ENCODE assay signal across 20 cellular contexts in genomic region chr6:87672641-87673040, GRCh38. TPM values are rescaled to one million over a fixed set of nuclear protein-coding genes. Genes with fewer than 3 reads are reported as not detected.
DNase-seq lines count a peak whose midpoint lies in the region; ATAC-seq and TF ChIP-seq lines count a peak whose summit lies in the region.
"Had no signal": no experiment of that assay in that cellular context is flagged by ENCODE, and none has a peak within 500 bp of the region (broad histone marks: within the 10 kb centered on the region; RNA-seq: fewer than 3 reads in every experiment).

No MANE protein-coding gene starts in this region.

- no peak for ATAC-seq in WTC11
- ATAC-seq in right lobe of liver: peak in 2 of 4 donors; percentile 2 to 50
- ATAC-seq in HG02970 (IDR thresholded peaks at IDR 0.05; ENCODE audit: low FRiP score, unreplicated experiment): no peak
- ATAC-seq: GM23338, HCT116 had no signal

- H3K9me3 ChIP-seq in right lobe of liver (no peaks in the 10 kb centered on the region), thymus (ENCODE audit: control insufficient read depth) (no peaks in the 10 kb centered on the region), OCI-LY7 (ENCODE audit: low read length) (no peaks in the 10 kb centered on the region)
- H3K9me3 ChIP-seq: SJCRH30 had no signal

- peaks cover 0 to 70% (median 22%) of the 10 kb centered on the region in 4 donors for H3K4me1 ChIP-seq in right lobe of liver
- no peaks in the 10 kb centered on the region for H3K4me1 ChIP-seq in thymus (ENCODE audit: control insufficient read depth, insufficient read depth, low read length)
- H3K4me1 ChIP-seq in OCI-LY7 (ENCODE audit: insufficient read depth, low read length, poor library complexity, severe bottlenecking): peaks cover 10% of the 10 kb centered on the region
- H3K4me1 ChIP-seq: SJCRH30 had no signal

- peaks cover 16% of the 10 kb centered on the region; the same call in 1 of the 2 replicates for H3K79me2 ChIP-seq in OCI-LY7 (ENCODE audit: insufficient read depth, low read depth, low read length)

- TF ChIP-seq POLR2A in right lobe of liver (IDR thresholded peaks at IDR 0.05): no peak

- H3K27ac Mint-ChIP-seq in activated naive CD8-positive, alpha-beta T cell: peak overlapping the region; percentile 23
- no peak overlapping the region for H3K27ac Mint-ChIP-seq in activated naive CD8-positive, alpha-beta T cell treated with anti-CD3 and anti-CD28 coated beads for 36 hours
- no peak overlapping the region for H3K27ac Mint-ChIP-seq in WTC11

- no peaks in the 10 kb centered on the region for H3K9me3 Mint-ChIP-seq in activated naive CD8-positive, alpha-beta T cell (ENCODE audit: low read depth)
- H3K9me3 Mint-ChIP-seq in activated naive CD8-positive, alpha-beta T cell treated with anti-CD3 and anti-CD28 coated beads for 36 hours: no peaks in the 10 kb centered on the region
- H3K9me3 Mint-ChIP-seq in WTC11: no peaks in the 10 kb centered on the region
- H3K9me3 Mint-ChIP-seq: GM23338 had no signal

- no peak overlapping the region for H2AFZ ChIP-seq in OCI-LY7 (ENCODE audit: low read length)
- H2AFZ ChIP-seq: GM23338, PC-9 had no signal

- H3K36me3 ChIP-seq in right lobe of liver: peaks cover 3 to 25% (median 5%) of the 10 kb centered on the region in 4 donors
- peaks cover 30% of the 10 kb centered on the region for H3K36me3 ChIP-seq in thymus (ENCODE audit: control insufficient read depth, insufficient read depth)
- H3K36me3 ChIP-seq in OCI-LY7 (ENCODE audit: insufficient read depth, low read length): peaks cover 95% of the 10 kb centered on the region

- no peaks in the 10 kb centered on the region for H4K20me1 ChIP-seq in OCI-LY7 (ENCODE audit: insufficient read depth, low read length)

- POLR2A ChIA-PET in WTC11 (lab: Charles Lee) (interaction anchor here (0.6 to 0.7 kb wide), 2 partner anchors 264 to 615 kb away, joined by 3 to 6 read pairs; no protein-coding TSS in a partner anchor), OCI-LY7 (lab: Charles Lee) (interaction anchor here (0.6 to 1.2 kb wide), 4 partner anchors 9 to 27 kb away, joined by 3 to 4 read pairs (median 4); no protein-coding TSS in a partner anchor)

- no peaks in the 10 kb centered on the region for H3K9me2 ChIP-seq in OCI-LY7 (ENCODE audit: insufficient read depth, low read length)

- no peak overlapping the region for H3K4me2 ChIP-seq in OCI-LY7 (ENCODE audit: low read length)
- H3K4me2 ChIP-seq: GM23338, KMS-11, PC-9 had no signal

- H3K4me1 Mint-ChIP-seq in activated naive CD8-positive, alpha-beta T cell (ENCODE audit: low read depth): peaks cover 13% of the 10 kb centered on the region
- H3K4me1 Mint-ChIP-seq in activated naive CD8-positive, alpha-beta T cell treated with anti-CD3 and anti-CD28 coated beads for 36 hours: peaks cover 12% of the 10 kb centered on the region
- peaks cover 20% of the 10 kb centered on the region for H3K4me1 Mint-ChIP-seq in WTC11

- no peak overlapping the region for H3K4me3 ChIP-seq in right lobe of liver
- H3K4me3 ChIP-seq in thymus (ENCODE audit: low read length): no peak overlapping the region
- H3K4me3 ChIP-seq in OCI-LY7 (ENCODE audit: low read depth, low read length, poor library complexity, severe bottlenecking): no peak overlapping the region
- H3K4me3 ChIP-seq: GM23338, PC-9, SJCRH30 had no signal

- H3K4me3 Mint-ChIP-seq in activated naive CD8-positive, alpha-beta T cell: no peak overlapping the region
- no peak overlapping the region for H3K4me3 Mint-ChIP-seq in activated naive CD8-positive, alpha-beta T cell treated with anti-CD3 and anti-CD28 coated beads for 36 hours
- H3K4me3 Mint-ChIP-seq in WTC11: no peak overlapping the region
- H3K4me3 Mint-ChIP-seq: GM23338 had no signal

- CTCF ChIA-PET in WTC11 (lab: Charles Lee) (interaction anchor here (0.6 kb wide), 1 partner anchor 8 kb away, joined by 3 read pairs; no protein-coding TSS in a partner anchor), OCI-LY7 (lab: Charles Lee; ENCODE audit: unreplicated experiment) (no interaction called here)

- DNase-seq in activated naive CD8-positive, alpha-beta T cell treated with anti-CD3 and anti-CD28 coated beads for 36 hours: no peak
- DNase-seq in WTC11 (ENCODE audit: low spot score) (no peak), right lobe of liver (no peak), OCI-LY7 (ENCODE audit: low spot score) (no peak)
- no peak for DNase-seq in activated naive CD4-positive, alpha-beta T cell (lab: John Stamatoyannopoulos, UW)
- DNase-seq: 8988T, DMS153, GDM1, NCI-H1417, NCI-H187 treated with DMSO at 0.1 percent for 48 hours, NCI-H226, NCI-H524 treated with DMSO at 0.1 percent for 48 hours, PC-9, SJCRH30 had no signal

- BruUV-seq in OCI-LY7 (replicated peaks; lab: Mats Ljungman, UMichigan): no TSS peak

- WGBS in right lobe of liver (ENCODE audit: insufficient coverage, low coverage, low lambda C conversion rate, missing lambda C conversion rate): 37% methylated on average over 2 of the region's 2 CpGs
- 98% methylated on average over 2 of the region's 2 CpGs for WGBS in thymus

- H3K27ac ChIP-seq in right lobe of liver (peak overlapping the region; percentile 77 to 89 (median 79)), thymus (ENCODE audit: low read depth) (peak overlapping the region; percentile 42), OCI-LY7 (ENCODE audit: low read depth, low read length, poor library complexity, severe bottlenecking) (no peak overlapping the region)
- H3K27ac ChIP-seq: KMS-11, SJCRH30 had no signal

- H3K27me3 Mint-ChIP-seq in activated naive CD8-positive, alpha-beta T cell: no peaks in the 10 kb centered on the region
- H3K27me3 Mint-ChIP-seq in activated naive CD8-positive, alpha-beta T cell treated with anti-CD3 and anti-CD28 coated beads for 36 hours: no peaks in the 10 kb centered on the region
- H3K27me3 Mint-ChIP-seq in WTC11 (ENCODE audit: low read depth): no peaks in the 10 kb centered on the region

- intact Hi-C loops in right lobe of liver (cut with DNase I): no loop called here
- intact Hi-C loops in OCI-LY7 (cut with micrococcal nuclease; ENCODE audit: unreplicated experiment): no loop called here

- H3K27me3 ChIP-seq in right lobe of liver (no peaks in the 10 kb centered on the region), thymus (ENCODE audit: control insufficient read depth, insufficient read depth) (no peaks in the 10 kb centered on the region)
- H3K27me3 ChIP-seq: SJCRH30 had no signal

- H3K36me3 Mint-ChIP-seq in activated naive CD8-positive, alpha-beta T cell: peaks cover 13% of the 10 kb centered on the region
- peaks cover 38% of the 10 kb centered on the region for H3K36me3 Mint-ChIP-seq in activated naive CD8-positive, alpha-beta T cell treated with anti-CD3 and anti-CD28 coated beads for 36 hours
- H3K36me3 Mint-ChIP-seq in WTC11: peaks cover 39% of the 10 kb centered on the region

- TF ChIP-seq CTCF in WTC11 (IDR thresholded peaks at IDR 0.05): no peak
- TF ChIP-seq CTCF in right lobe of liver (IDR thresholded peaks at IDR 0.05): no peak
- no peak for TF ChIP-seq CTCF in OCI-LY7 (conservative IDR thresholded peaks at IDR 0.05; ENCODE audit: low read length)

TF ChIP-seq in WTC11, 78 proteins besides CTCF, POLR2A, EP300 and RAD21:
- TF ChIP-seq GABPB1 (CRISPR knock-in tag; IDR thresholded peaks at IDR 0.05): 0 out of 2 replicates have a peak, but pooled peaks have one; percentile 24
- TF ChIP-seq MYBL2 (CRISPR knock-in tag; IDR thresholded peaks at IDR 0.05): no peak

RNA-seq across cellular contexts. Expression of gene AKIRIN2, which starts 29.4 kb away (rescaled TPM):
- total RNA-seq in activated naive CD8-positive, alpha-beta T cell treated with anti-CD3 and anti-CD28 coated beads for 36 hours: 10 to 100 TPM; 47.5 to 48.7 TPM
- total RNA-seq in WTC11 (2021): 81.4 to 90.2 TPM (median 88.6 TPM) in 3 replicates
- total RNA-seq in right lobe of liver: 10 to 100 TPM; 10.6 to 25.3 (median 18.6) TPM
- polyA plus RNA-seq in thymus: 56.6 TPM
- 70.3 and 70.4 TPM in 2 replicates for total RNA-seq in OCI-LY7 (2014; rRNA removed; shearing (Covaris generic))
- total RNA-seq in OCI-LY7 (2022): 127 and 129 TPM in 2 replicates
